1 cellular context compared by ENCODE assay signal in the genomic region with DNA sequence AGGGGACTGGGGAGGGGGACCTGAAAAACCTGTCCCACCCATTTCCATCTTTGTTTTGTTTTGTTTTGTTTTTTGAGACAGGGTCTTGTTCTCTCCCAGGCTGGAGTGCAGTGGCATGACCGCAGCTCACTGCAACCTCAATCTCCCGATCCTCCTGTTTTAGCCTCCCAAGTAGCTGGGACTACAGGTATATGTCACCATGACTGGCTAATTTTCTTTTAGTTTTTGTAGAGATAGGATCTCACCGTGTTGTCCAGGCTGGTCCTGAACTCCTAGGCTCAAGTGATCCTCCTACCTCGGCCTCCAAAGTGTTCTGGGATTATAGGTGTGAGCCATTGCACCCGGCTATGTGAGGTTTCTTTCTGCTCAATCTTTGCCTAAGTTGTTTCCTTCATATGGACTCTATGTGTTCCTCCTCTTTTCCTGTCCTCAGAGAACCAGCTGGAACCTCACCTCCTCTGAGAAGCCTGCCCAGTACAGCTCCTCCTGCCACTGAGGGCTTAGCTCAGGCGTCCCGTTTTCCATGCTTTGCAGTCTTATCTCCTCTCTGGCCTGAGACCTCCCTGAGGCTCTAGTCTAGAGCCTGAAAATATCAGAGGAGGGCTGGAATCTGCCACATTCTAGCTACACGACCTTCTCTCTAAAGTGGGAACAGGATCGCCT.
TF ChIP-seq lines count a peak whose summit lies in the region.

No MANE protein-coding gene starts in this region.

TF ChIP-seq in endothelial cell of umbilical vein, 7 proteins besides CTCF, POLR2A, EP300 and RAD21 (continued from another document):
- no peak for TF ChIP-seq POLR2AphosphoS5 (IDR thresholded peaks at IDR 0.05; ENCODE audit: insufficient read depth, low read depth, low read length)
- TF ChIP-seq MYC (IDR thresholded peaks at IDR 0.05; ENCODE audit: low read depth, low read length), result no peak
- no peak for TF ChIP-seq GATA2 (IDR thresholded peaks at IDR 0.05; ENCODE audit: insufficient read depth, insufficient read length, low read depth, low read length)
